ENCODE assay signal across 10 cellular contexts in the genomic region with DNA sequence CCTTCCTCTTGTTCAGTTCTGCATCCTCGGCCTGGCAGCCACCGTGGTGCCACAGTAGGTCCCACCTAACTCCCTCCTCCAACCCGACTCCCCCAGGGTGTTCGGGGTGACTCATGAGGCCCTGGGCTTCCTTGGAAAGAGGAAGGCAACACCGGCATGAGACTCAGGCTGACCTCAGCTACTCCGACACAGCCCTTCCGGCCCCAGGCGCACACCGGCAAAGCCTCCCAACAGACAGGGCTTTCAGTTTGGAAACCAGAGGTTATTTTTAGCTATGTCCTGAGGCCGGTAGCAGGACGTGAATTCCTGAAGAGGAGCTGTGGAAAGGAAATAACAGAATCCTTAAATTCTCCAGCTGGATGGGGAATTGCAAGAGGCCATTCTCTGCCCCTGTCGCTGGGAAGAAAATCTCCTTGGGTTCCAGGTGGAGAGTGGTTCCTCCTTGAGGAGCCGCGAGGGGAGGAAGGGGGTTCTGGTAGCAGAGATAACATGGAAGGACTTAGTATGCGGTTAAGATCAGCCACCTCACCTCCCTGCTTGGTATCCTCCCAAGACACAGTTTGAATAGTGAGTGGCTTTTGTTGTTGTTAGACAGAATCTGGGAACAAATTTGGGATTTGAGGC. TPM values are rescaled to one million over a fixed set of nuclear protein-coding genes. Genes with fewer than 3 reads are reported as not detected.
DNase-seq lines count a peak whose midpoint lies in the region; ATAC-seq and TF ChIP-seq lines count a peak whose summit lies in the region.
"Had no signal": no experiment of that assay in that cellular context is flagged by ENCODE, and none has a peak within 500 bp of the region (broad histone marks: within the 10 kb centered on the region; RNA-seq: fewer than 3 reads in every experiment).

No MANE protein-coding gene starts in this region.

- peaks cover 15% of the 10 kb centered on the region for H3K4me1 ChIP-seq in testis
- H3K4me1 ChIP-seq in MM.1S (ENCODE audit: low read length), result peaks cover 6% of the 10 kb centered on the region

- peaks cover 7% of the 10 kb centered on the region for H3K36me3 Mint-ChIP-seq in T-cell

- H3K9me3 ChIP-seq in testis, result no peaks in the 10 kb centered on the region
- H3K9me3 ChIP-seq in MM.1S (replicated peaks; ENCODE audit: insufficient read depth, low read length), result no peaks in the 10 kb centered on the region

- H3K9ac ChIP-seq in MM.1S (ENCODE audit: low read length), result no peak overlapping the region

- H4K20me1 ChIP-seq in MM.1S (ENCODE audit: insufficient read depth, low read length), result no peaks in the 10 kb centered on the region

- POLR2A ChIA-PET in T-cell (lab: Charles Lee), result no interaction called here

- intact Hi-C loops in testis (cut with DNase I; ENCODE audit: low total_unique reads), result no loop called here

- no peaks in the 10 kb centered on the region for H3K9me2 ChIP-seq in MM.1S (replicated peaks; ENCODE audit: insufficient read depth, low read length)

- no peak overlapping the region for H2AFZ ChIP-seq in MM.1S (ENCODE audit: low read length)

- no peak overlapping the region for H3K4me3 Mint-ChIP-seq in T-cell

- H3K79me2 ChIP-seq in MM.1S (ENCODE audit: low read length), result no peaks in the 10 kb centered on the region

- DNase-seq in LHCN-M2 (ENCODE audit: low read depth) (peak; percentile 76), brain microvascular endothelial cell (peak; percentile 60), islet precursor cell (peak; percentile 98), testis (no peak), T-cell (no peak), MM.1S (no peak), GM10266 (ENCODE audit: extremely low spot score) (no peak)
- DNase-seq: stimulated activated CD4-positive, alpha-beta T cell treated with anti-CD3 and anti-CD28 coated beads, Interleukin-4, amount 100 ng/mL, for 1 hour had no signal

- no peaks in the 10 kb centered on the region for H3K4me1 Mint-ChIP-seq in T-cell

- H3K27me3 ChIP-seq in brain microvascular endothelial cell (replicated peaks) (no peaks in the 10 kb centered on the region), testis (no peaks in the 10 kb centered on the region), MM.1S (replicated peaks; ENCODE audit: insufficient read depth, low read length) (no peaks in the 10 kb centered on the region)

- H3F3A ChIP-seq in MM.1S (ENCODE audit: insufficient read depth, low read length), result 0 out of 2 replicates have a peak, but pooled peaks cover 4% of the 10 kb centered on the region

- TF ChIP-seq POLR2A in testis (IDR thresholded peaks at IDR 0.05), result no peak

- in situ Hi-C loops in brain microvascular endothelial cell (cut with HindIII; ENCODE audit: low pct_ligation_motif_present, low sequenced_read_pairs), result no loop called here

- H3K27ac Mint-ChIP-seq in T-cell, result no peak overlapping the region

- H3K4me3 ChIP-seq in brain microvascular endothelial cell (ENCODE audit: low read depth, low read length), result no peak overlapping the region
- H3K4me3 ChIP-seq in testis, result no peak overlapping the region
- no peak overlapping the region for H3K4me3 ChIP-seq in MM.1S (ENCODE audit: low read length)

- H3K27ac ChIP-seq in brain microvascular endothelial cell, result peak overlapping the region; percentile 55
- peak overlapping the region; percentile 31 to 68 for H3K27ac ChIP-seq in testis
- no peak overlapping the region for H3K27ac ChIP-seq in MM.1S (ENCODE audit: low read length)

- CTCF ChIA-PET in T-cell (lab: Charles Lee), result no interaction called here

- no peak for TF ChIP-seq CTCF in brain microvascular endothelial cell (IDR thresholded peaks at IDR 0.05; ENCODE audit: low read depth, low read length, missing control alignments)
- no peak for TF ChIP-seq CTCF in testis (IDR thresholded peaks at IDR 0.05)
- TF ChIP-seq CTCF in MM.1S (IDR thresholded peaks at IDR 0.05; ENCODE audit: low read length), result no peak
- no peak for TF ChIP-seq CTCF in GM10266 (IDR thresholded peaks at IDR 0.05; ENCODE audit: control insufficient read depth, insufficient read depth, low read depth, missing control alignments)

- no peaks in the 10 kb centered on the region for H3K9me3 Mint-ChIP-seq in T-cell

- no peak overlapping the region for H3K4me2 ChIP-seq in MM.1S (ENCODE audit: low read depth, low read length)

- H3K36me3 ChIP-seq in brain microvascular endothelial cell (replicated peaks) (peaks cover 14% of the 10 kb centered on the region), testis (ENCODE audit: low read depth, missing control alignments) (no peaks in the 10 kb centered on the region), MM.1S (replicated peaks; ENCODE audit: insufficient read depth, low read length) (no peaks in the 10 kb centered on the region)

- WGBS in testis, 2 donors, result 42 to 62% methylated on average over 14 to 15 of the region's 15 CpGs

- no peak for ATAC-seq in T-cell (replicated peaks in 1 of 4)
- ATAC-seq in GM18873 (IDR thresholded peaks at IDR 0.05; ENCODE audit: low FRiP score, unreplicated experiment), result no peak
- ATAC-seq: activated CD4-positive, CD25-positive, alpha-beta regulatory T cell treated with anti-CD3 and anti-CD28 coated beads, Interleukin-2, amount 50 U/mL, for 24 hours had no signal

- peaks cover 12 to 23% of the 10 kb centered on the region in 2 donors for H3K27me3 Mint-ChIP-seq in T-cell

RNA-seq across cellular contexts. Expression of gene PLXNA2, which starts 24.4 kb away (rescaled TPM):
- total RNA-seq in LHCN-M2 (2014; rRNA removed) (17.7 and 24.2 TPM in 2 replicates), testis (1 to 10 TPM; 4.1 to 5.5 TPM), T-cell (1 to 10 TPM; 1.3 to 2.6 (median 2.2) TPM)
- polyA plus RNA-seq in LHCN-M2 (2012), result 6.8 TPM
- 4.7 TPM for polyA plus RNA-seq in testis (ENCODE audit: insufficient read depth, low read depth, low replicate concordance)

Comparison
In these comparisons a context has a peak if more than half of its experiments do, and no peak if none do; other contexts are left out.
1. DNase-seq: peak in LHCN-M2 (single experiment), brain microvascular endothelial cell (single experiment) and islet precursor cell (single experiment); none in testis (single experiment), T-cell (0 of 34), MM.1S (single experiment) and GM10266 (single experiment).